28 cellular contexts compared by ENCODE assay signal in the genomic region with DNA sequence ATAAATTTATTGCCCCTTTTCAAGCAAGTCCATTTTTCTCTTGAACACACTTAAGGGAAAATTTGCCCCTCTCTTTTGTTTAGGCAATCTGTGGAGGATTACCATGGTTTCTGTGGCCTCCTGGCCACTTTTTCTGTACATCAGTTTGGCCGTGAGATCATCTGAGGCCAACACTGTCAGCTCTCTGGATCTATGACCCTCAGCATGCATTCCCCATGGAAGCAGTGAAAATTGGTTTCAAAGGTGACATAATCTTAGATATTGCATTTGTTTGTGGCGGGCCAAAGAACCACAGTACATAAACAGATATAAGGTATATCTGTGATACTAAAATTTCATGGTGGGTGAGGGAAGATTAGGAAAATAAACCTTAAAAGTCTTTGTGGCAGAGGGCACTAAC. TPM values are rescaled to one million over a fixed set of nuclear protein-coding genes. Genes with fewer than 3 reads are reported as not detected.
"Had no signal": no experiment of that assay in that cellular context is flagged by ENCODE, and none has a peak within 500 bp of the region (broad histone marks: within the 10 kb centered on the region; RNA-seq: fewer than 3 reads in every experiment).

No MANE protein-coding gene starts in this region.

- H3K36me3 Mint-ChIP-seq: naive thymus-derived CD8-positive, alpha-beta T cell; neural progenitor cell; stimulated activated naive B cell treated with anti-CD40 and anti-IgM and Interleukin-4, amounts not matched to agents 10 μg/mL and 1 μg/mL and 100 μg/mL, for 72 hours had no signal

- H2AFZ ChIP-seq: hepatocyte, neural progenitor cell, parathyroid adenoma had no signal

- H3K9ac ChIP-seq: neural progenitor cell, parathyroid adenoma had no signal

- H3K27ac ChIP-seq: left ventricle myocardium inferior, neural progenitor cell, neutrophil, parathyroid adenoma, right atrium auricular region, right lobe of liver, stomach, testis, thyroid gland, transverse colon, upper lobe of left lung, vagina had no signal

- H3K27me3 ChIP-seq: hepatocyte, neural progenitor cell, neutrophil, right atrium auricular region, right lobe of liver, stomach, testis, thyroid gland, transverse colon, upper lobe of left lung, vagina had no signal

- H3K4me2 ChIP-seq: hepatocyte, neural progenitor cell had no signal

- H3K4me1 Mint-ChIP-seq: naive thymus-derived CD8-positive, alpha-beta T cell; stimulated activated naive B cell treated with anti-CD40 and anti-IgM and Interleukin-4, amounts not matched to agents 10 μg/mL and 1 μg/mL and 100 μg/mL, for 72 hours had no signal

- H3K4me3 Mint-ChIP-seq: naive thymus-derived CD8-positive, alpha-beta T cell; nephron progenitor cell; neural progenitor cell; stimulated activated naive B cell treated with anti-CD40 and anti-IgM and Interleukin-4, amounts not matched to agents 10 μg/mL and 1 μg/mL and 100 μg/mL, for 72 hours had no signal

- DNase-seq: islet precursor cell; left ventricle myocardium inferior; mesendoderm; midbrain; mucosa of descending colon; naive thymus-derived CD8-positive, alpha-beta T cell; nephron progenitor cell; occipital lobe; right lobe of liver; stimulated activated CD4-positive, alpha-beta T cell treated with anti-CD3 and anti-CD28 coated beads, Interleukin-12 subunit alpha, Interleukin-12 subunit beta, amount 100 ng/mL, for 4 hours; stimulated activated CD4-positive, alpha-beta T cell treated with anti-CD3 and anti-CD28 coated beads, Interleukin-15, amount 100 ng/mL, for 24 hours; stimulated activated CD4-positive, alpha-beta T cell treated with anti-CD3 and anti-CD28 coated beads, Interleukin-2, amount 100 ng/mL, for 24 hours; stimulated activated CD4-positive, alpha-beta T cell treated with anti-CD3 and anti-CD28 coated beads, Interleukin-4, amount 100 ng/mL, for 1 hour; stimulated activated naive B cell treated with anti-CD40 and anti-IgM and Interleukin-4, amounts not matched to agents 10 μg/mL and 1 μg/mL and 100 μg/mL, for 72 hours; stimulated activated naive CD8-positive, alpha-beta T cell treated with anti-CD3 and anti-CD28 coated beads, Interleukin-15, Interleukin-2, amounts not matched to agents 100 U/mL and 50 U/mL, for 24 hours; stomach; testis; thyroid gland; transverse colon; upper lobe of left lung had no signal

- H3K4me1 ChIP-seq: parathyroid adenoma, right atrium auricular region, right lobe of liver, stomach, testis, upper lobe of left lung had no signal

- H3K27ac Mint-ChIP-seq: naive thymus-derived CD8-positive, alpha-beta T cell; neural progenitor cell; stimulated activated naive B cell treated with anti-CD40 and anti-IgM and Interleukin-4, amounts not matched to agents 10 μg/mL and 1 μg/mL and 100 μg/mL, for 72 hours had no signal

- H3K9me3 ChIP-seq: left ventricle myocardium inferior, mucosa of descending colon, neutrophil, right atrium auricular region, right lobe of liver, stomach, testis, thyroid gland, transverse colon, upper lobe of left lung, vagina had no signal

- H3K36me3 ChIP-seq: left ventricle myocardium inferior, neural progenitor cell, neutrophil, right atrium auricular region, right lobe of liver, stomach, thyroid gland, transverse colon, upper lobe of left lung, vagina had no signal

- H3K4me3 ChIP-seq: hepatocyte, left ventricle myocardium inferior, lung, mucosa of descending colon, neural progenitor cell, right atrium auricular region, right lobe of liver, stomach, testis, thyroid gland, transverse colon, upper lobe of left lung, vagina had no signal

- H3K9me3 Mint-ChIP-seq: naive thymus-derived CD8-positive, alpha-beta T cell; nephron progenitor cell; neural progenitor cell; stimulated activated naive B cell treated with anti-CD40 and anti-IgM and Interleukin-4, amounts not matched to agents 10 μg/mL and 1 μg/mL and 100 μg/mL, for 72 hours had no signal

- ATAC-seq: mucosa of descending colon; naive thymus-derived CD8-positive, alpha-beta T cell; right lobe of liver; stimulated activated naive B cell treated with anti-CD40 and anti-IgM and Interleukin-4, amounts not matched to agents 10 μg/mL and 1 μg/mL and 100 μg/mL, for 72 hours; stimulated activated naive CD8-positive, alpha-beta T cell treated with anti-CD3 and anti-CD28 coated beads, Interleukin-15, Interleukin-2, amounts not matched to agents 100 U/mL and 50 U/mL, for 24 hours had no signal

RNA-seq across cellular contexts. Expression of a gene that starts 4.6 kb away (rescaled TPM):
- total RNA-seq: left ventricle myocardium inferior, osteocyte, right atrium auricular region, transverse colon had no signal
- polyA plus RNA-seq: naive thymus-derived CD8-positive, alpha-beta T cell had no signal

RNA-seq across cellular contexts. Expression of a gene that starts 46.7 kb away (rescaled TPM):
- total RNA-seq: naive thymus-derived CD8-positive, alpha-beta T cell had no signal
- polyA plus RNA-seq: naive thymus-derived CD8-positive, alpha-beta T cell had no signal
